Comparison of ENCODE assay signal across 21 cellular contexts in genomic region chr3:13079051-13079450, GRCh38. TPM values are rescaled to one million over a fixed set of nuclear protein-coding genes. Genes with fewer than 3 reads are reported as not detected.
DNase-seq lines count a peak whose midpoint lies in the region; ATAC-seq, FAIRE-seq and TF ChIP-seq lines count a peak whose summit lies in the region.
"Had no signal": no experiment of that assay in that cellular context is flagged by ENCODE, and none has a peak within 500 bp of the region (broad histone marks: within the 10 kb centered on the region; RNA-seq: fewer than 3 reads in every experiment).

No MANE protein-coding gene starts in this region.

- ATAC-seq in GM23338, result peak; percentile 15; the same call in 2 of the 3 replicates
- peak; percentile 57 for ATAC-seq in K562
- ATAC-seq in HG03159 (IDR thresholded peaks at IDR 0.05; ENCODE audit: unreplicated experiment), result no peak
- ATAC-seq: upper lobe of right lung had no signal

- TF ChIP-seq EP300 in K562 (IDR thresholded peaks at IDR 0.05; ENCODE audit: low read length), result no peak

- no peak for TF ChIP-seq RAD21 in K562 (CRISPR knock-in tag; conservative IDR thresholded peaks at IDR 0.05 in 1 of 2, IDR thresholded peaks at IDR 0.05 in 1 of 2)

- CTCF ChIA-PET in K562 (lab: Yijun Ruan, JAX; ENCODE audit: low intra/inter-chr PET ratio), result no interaction called here

- no peak for FAIRE-seq in K562 (lab: Jason Lieb, UNC)
- FAIRE-seq: endometrium had no signal

- H3K4me1 Mint-ChIP-seq in T-helper 1 cell treated with Interleukin-12 subunit alpha and Interleukin-12 subunit beta and Interleukin-4 antibody, amounts not matched to agents 30 μg/mL and 1 μg/mL, for 36 hours (ENCODE audit: low read depth), result no peaks in the 10 kb centered on the region
- H3K4me1 Mint-ChIP-seq in GM23338 (peaks cover 24% of the 10 kb centered on the region), neural progenitor cell (peaks cover 64% of the 10 kb centered on the region)

- peaks cover 40% of the 10 kb centered on the region for H3K27me3 Mint-ChIP-seq in T-helper 1 cell treated with Interleukin-12 subunit alpha and Interleukin-12 subunit beta and Interleukin-4 antibody, amounts not matched to agents 30 μg/mL and 1 μg/mL, for 36 hours (ENCODE audit: low read depth)
- H3K27me3 Mint-ChIP-seq in GM23338 (ENCODE audit: insufficient read depth, low read depth, poor library complexity) (peaks cover 24% of the 10 kb centered on the region), neural progenitor cell (ENCODE audit: insufficient read depth, low read depth) (peaks cover 27% of the 10 kb centered on the region)

- no peak overlapping the region for H3K4me3 Mint-ChIP-seq in T-helper 1 cell treated with Interleukin-12 subunit alpha and Interleukin-12 subunit beta and Interleukin-4 antibody, amounts not matched to agents 30 μg/mL and 1 μg/mL, for 36 hours
- H3K4me3 Mint-ChIP-seq in GM23338, result no peak overlapping the region
- peak overlapping the region; percentile 10 for H3K4me3 Mint-ChIP-seq in neural progenitor cell
- H3K4me3 Mint-ChIP-seq: brain; stimulated activated naive CD8-positive, alpha-beta T cell treated with anti-CD3 and anti-CD28 coated beads, Interleukin-15, Interleukin-2, amounts not matched to agents 100 ng/mL and 50 ng/mL, for 24 hours had no signal

- H3K79me2 ChIP-seq in GM23338 (replicated peaks; ENCODE audit: insufficient read depth) (no peaks in the 10 kb centered on the region), K562 (ENCODE audit: control insufficient read depth, insufficient read depth, low read length) (no peaks in the 10 kb centered on the region), neural progenitor cell (ENCODE audit: low read depth) (no peaks in the 10 kb centered on the region)

- BruUV-seq in K562 (replicated peaks; lab: Mats Ljungman, UMichigan), result no TSS peak

- in situ Hi-C loops in K562 (cut with MboI), result no loop called here

- H3K27ac Mint-ChIP-seq in T-helper 1 cell treated with Interleukin-12 subunit alpha and Interleukin-12 subunit beta and Interleukin-4 antibody, amounts not matched to agents 30 μg/mL and 1 μg/mL, for 36 hours, result peak overlapping the region; percentile 32
- no peak overlapping the region for H3K27ac Mint-ChIP-seq in GM23338
- H3K27ac Mint-ChIP-seq in neural progenitor cell, result peak overlapping the region; percentile 74
- H3K27ac Mint-ChIP-seq: stimulated activated naive CD8-positive, alpha-beta T cell treated with anti-CD3 and anti-CD28 coated beads, Interleukin-15, Interleukin-2, amounts not matched to agents 100 ng/mL and 50 ng/mL, for 24 hours had no signal

- H3K4me1 ChIP-seq in GM23338 (ENCODE audit: insufficient read depth), result no peaks in the 10 kb centered on the region
- peaks cover 8 to 30% of the 10 kb centered on the region in 2 experiments; a peak in 4 of 5 replicates for H3K4me1 ChIP-seq in K562 (replicated peaks in 1 of 2; ENCODE audit: control insufficient read depth in 2 of 2, insufficient read depth in 2 of 2, low read length in 2 of 2)
- peaks cover 21% of the 10 kb centered on the region for H3K4me1 ChIP-seq in neural progenitor cell
- H3K4me1 ChIP-seq: upper lobe of right lung had no signal

- H3K9me3 Mint-ChIP-seq in T-helper 1 cell treated with Interleukin-12 subunit alpha and Interleukin-12 subunit beta and Interleukin-4 antibody, amounts not matched to agents 30 μg/mL and 1 μg/mL, for 36 hours, result no peaks in the 10 kb centered on the region
- peaks cover under 1% of the 10 kb centered on the region; the same call in 1 of the 3 replicates for H3K9me3 Mint-ChIP-seq in GM23338
- H3K9me3 Mint-ChIP-seq in neural progenitor cell, result no peaks in the 10 kb centered on the region
- H3K9me3 Mint-ChIP-seq: stimulated activated naive CD8-positive, alpha-beta T cell treated with anti-CD3 and anti-CD28 coated beads, Interleukin-15, Interleukin-2, amounts not matched to agents 100 ng/mL and 50 ng/mL, for 24 hours had no signal

- no peak for TF ChIP-seq POLR2A in K562 (conservative IDR thresholded peaks at IDR 0.05)

- H3K9me2 ChIP-seq in GM23338 (ENCODE audit: insufficient read depth), result no peaks in the 10 kb centered on the region

- no peaks in the 10 kb centered on the region for H4K20me1 ChIP-seq in GM23338 (replicated peaks; ENCODE audit: insufficient read depth)
- peaks cover 20% of the 10 kb centered on the region for H4K20me1 ChIP-seq in K562 (replicated peaks; ENCODE audit: control insufficient read depth, insufficient read depth, low read length)
- H4K20me1 ChIP-seq in neural progenitor cell (ENCODE audit: low read depth), result no peaks in the 10 kb centered on the region

- intact Hi-C loops in K562 (cut with micrococcal nuclease), result loop anchor here (5.0 kb wide), 1 partner anchor 52 kb away; no protein-coding TSS in a partner anchor
- intact Hi-C loops in posterior cingulate gyrus (cut with DNase I), result no loop called here

- H3K4me2 ChIP-seq in GM23338, result no peak overlapping the region
- H3K4me2 ChIP-seq in K562 (ENCODE audit: insufficient read depth, low read length), result no peak overlapping the region
- H3K4me2 ChIP-seq in neural progenitor cell, result no peak overlapping the region

- POLR2A ChIA-PET in K562 (lab: Yijun Ruan, JAX), result interaction anchor here (1.2 kb wide), 1 partner anchor 8 kb away, joined by 3 read pairs; no protein-coding TSS in a partner anchor

- no peaks in the 10 kb centered on the region for H3K9me1 ChIP-seq in K562 (ENCODE audit: control insufficient read depth, insufficient read depth, low read length)

- TF ChIP-seq CTCF in GM23338 (conservative IDR thresholded peaks at IDR 0.05; ENCODE audit: low read depth in 2 of 2) (no peak), K562 (IDR thresholded peaks at IDR 0.05 in 2 of 3, conservative IDR thresholded peaks at IDR 0.05 in 1 of 3; ENCODE audit: insufficient read depth in 2 of 3, low read depth in 1 of 3, low read length in 3 of 3) (no peak), neural progenitor cell (IDR thresholded peaks at IDR 0.05) (no peak)

- H3K36me3 Mint-ChIP-seq in T-helper 1 cell treated with Interleukin-12 subunit alpha and Interleukin-12 subunit beta and Interleukin-4 antibody, amounts not matched to agents 30 μg/mL and 1 μg/mL, for 36 hours (ENCODE audit: low read depth), result no peaks in the 10 kb centered on the region
- H3K36me3 Mint-ChIP-seq in GM23338 (ENCODE audit: low read depth) (no peaks in the 10 kb centered on the region; the same call in 2 of the 3 replicates), neural progenitor cell (no peaks in the 10 kb centered on the region)
- H3K36me3 Mint-ChIP-seq: brain had no signal

- H3K27me3 ChIP-seq in GM23338 (ENCODE audit: insufficient read depth) (peaks cover 12% of the 10 kb centered on the region), K562 (ENCODE audit: control insufficient read depth in 2 of 2, insufficient read depth in 2 of 2, low read length in 2 of 2) (peaks cover 66 to 87% of the 10 kb centered on the region in 2 experiments), neural progenitor cell (peaks cover 37% of the 10 kb centered on the region)

- H3K9ac ChIP-seq in K562 (ENCODE audit: insufficient read depth in 1 of 2, low read depth in 2 of 2, low read length in 2 of 2) (peak overlapping the region in 1 of 2 experiments; percentile 50; a peak in 2 of 4 replicates), neural progenitor cell (no peak overlapping the region)

- DNase-seq in T-helper 1 cell (no peak), GM23338 (ENCODE audit: low spot score) (no peak), K562 (ENCODE audit: extremely low read depth in 1 of 4, low spot score in 3 of 4) (no peak), neural progenitor cell (ENCODE audit: low spot score) (no peak), SKM-1 (lab: John Stamatoyannopoulos, UW; ENCODE audit: unreplicated experiment) (no peak), posterior cingulate gyrus (no peak)
- DNase-seq: glutamatergic neuron; H7; kidney glomerular epithelial cell; NCI-H1417 treated with DMSO at 0.1 percent for 48 hours; NCI-H524 treated with DMSO at 0.1 percent for 48 hours; retina; Right ventricle myocardium superior; stimulated activated CD4-positive, alpha-beta T cell treated with anti-CD3 and anti-CD28 coated beads, Interleukin-2, amount 100 ng/mL, for 48 hours; SW 1271; upper lobe of right lung had no signal

- H2AFZ ChIP-seq in GM23338, result no peak overlapping the region
- no peak overlapping the region for H2AFZ ChIP-seq in K562 (ENCODE audit: low read depth, low read length)
- H2AFZ ChIP-seq in neural progenitor cell (replicated peaks), result no peak overlapping the region

- H3K4me3 ChIP-seq in GM23338, result no peak overlapping the region
- no peak overlapping the region for H3K4me3 ChIP-seq in K562
- no peak overlapping the region for H3K4me3 ChIP-seq in neural progenitor cell
- H3K4me3 ChIP-seq: upper lobe of right lung had no signal

- no peak overlapping the region for H3K27ac ChIP-seq in GM23338 (ENCODE audit: low read depth)
- no peak overlapping the region for H3K27ac ChIP-seq in K562 (ENCODE audit: extremely low read depth, low read depth, low read length)
- no peak overlapping the region for H3K27ac ChIP-seq in neural progenitor cell
- H3K27ac ChIP-seq: upper lobe of right lung had no signal

- 0 out of 2 replicates have a peak, but pooled peaks cover 4% of the 10 kb centered on the region for H3F3A ChIP-seq in GM23338 (replicated peaks; ENCODE audit: low read depth)
- no peaks in the 10 kb centered on the region for H3F3A ChIP-seq in neural progenitor cell (ENCODE audit: low read depth)

- H3K9me3 ChIP-seq in K562 (replicated peaks; ENCODE audit: control insufficient read depth, insufficient read depth, low read depth, low read length), result peaks cover under 1% of the 10 kb centered on the region; the same call in 1 of the 2 replicates
- no peaks in the 10 kb centered on the region for H3K9me3 ChIP-seq in neural progenitor cell (ENCODE audit: low read depth)
- H3K9me3 ChIP-seq: upper lobe of right lung had no signal

- H3K36me3 ChIP-seq in GM23338 (ENCODE audit: insufficient read depth) (no peaks in the 10 kb centered on the region), K562 (ENCODE audit: control insufficient read depth, insufficient read depth, low read length) (no peaks in the 10 kb centered on the region), neural progenitor cell (no peaks in the 10 kb centered on the region)
- H3K36me3 ChIP-seq: upper lobe of right lung had no signal

- 6% methylated on average over 7 of the region's 7 CpGs for WGBS in K562 (ENCODE audit: insufficient coverage, low coverage, missing lambda C conversion rate)

RNA-seq across cellular contexts. Expression of gene IQSEC1, which starts 5.8 kb away (rescaled TPM):
- total RNA-seq in GM23338 (2014; rRNA removed; shearing (Covaris generic)), result 36.2 and 51.9 TPM in 2 replicates
- polyA plus RNA-seq in GM23338 (2016; fragmentation: Nextera tagmentation; extraction: Ambion mirVana), result 7.7 and 8.0 TPM in 2 replicates
- 36.0 and 90.4 TPM in 2 replicates for total RNA-seq in K562 (2011; cell fraction: chromatin; rRNA removed; ENCODE audit: low replicate concordance)
- total RNA-seq in K562 (2011; cell fraction: nucleolus; rRNA removed), result 51.7 and 55.4 TPM in 2 replicates
- total RNA-seq in K562 (2011; cell fraction: nucleoplasm; rRNA removed), result 35.6 and 39.8 TPM in 2 replicates
- 13.3 and 18.0 TPM in 2 replicates for total RNA-seq in K562 (2014; rRNA removed)
- 3.8 and 4.8 TPM in 2 replicates for total RNA-seq in K562 (2014; rRNA removed; fragmentation: Illumina TruSeq; extraction: Trizol)
- total RNA-seq in K562 (2015; rRNA removed; fragmentation: Illumina TruSeq; extraction: Trizol), result 5.2 and 6.4 TPM in 2 replicates
- total RNA-seq in K562 (2021), result 37.1 and 39.0 TPM in 2 replicates
- polyA plus RNA-seq in K562 (2011; rRNA removed), result 6.8 and 8.4 TPM in 2 replicates
- polyA plus RNA-seq in K562 (2011; cell fraction: cytosol; rRNA removed), result 5.8 and 6.7 TPM in 2 replicates
- polyA plus RNA-seq in K562 (2011; cell fraction: nucleus; rRNA removed), result 29.7 and 45.3 TPM in 2 replicates
- polyA plus RNA-seq in K562 (2012), result 15.4 and 16.4 TPM in 2 replicates
- 16.9 and 19.0 TPM in 2 replicates for polyA plus RNA-seq in K562 (2014; fragmentation: Illumina TruSeq; extraction: Trizol)
- polyA plus RNA-seq in K562 (2014; fragmentation: Nextera tagmentation; extraction: Ambion mirVana), result under 1 TPM; 0.56 to 0.79 TPM
- 14.2 and 15.1 TPM in 2 replicates for polyA plus RNA-seq in K562 (2014; rRNA removed)
- polyA minus RNA-seq in K562 (2011; rRNA and poly(A)+ RNA removed), result 8.4 and 9.3 TPM in 2 replicates
- 17.1 and 22.1 TPM in 2 replicates for polyA minus RNA-seq in K562 (2011; cell fraction: cytosol; rRNA and poly(A)+ RNA removed)
- 46.3 and 58.3 TPM in 2 replicates for polyA minus RNA-seq in K562 (2011; cell fraction: nucleus; rRNA and poly(A)+ RNA removed)
- 8.9 and 19.7 TPM in 2 replicates for total RNA-seq in neural progenitor cell (ENCODE audit: low replicate concordance)
